In the genomic region with DNA sequence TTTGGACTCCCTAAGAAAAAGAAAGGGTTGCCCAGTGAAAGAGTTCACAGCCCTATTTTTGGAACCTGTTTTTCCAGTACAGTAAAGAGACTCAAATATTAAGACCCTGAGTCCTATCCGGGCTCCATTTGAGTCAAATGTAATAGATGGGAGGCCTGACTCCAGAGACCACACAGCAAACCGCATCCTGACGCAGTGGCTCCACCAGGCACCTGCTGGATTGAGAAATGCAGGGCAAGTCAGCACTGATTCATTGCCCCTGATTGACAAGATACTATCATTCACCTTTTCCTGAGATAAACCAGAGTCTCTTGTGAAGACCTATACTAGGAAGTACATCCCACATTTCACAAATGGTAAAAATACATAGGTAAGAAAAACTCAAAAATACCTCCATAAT, we compare ENCODE assay signal across 31 cellular contexts.
DNase-seq lines count a peak whose midpoint lies in the region; ATAC-seq, FAIRE-seq and TF ChIP-seq lines count a peak whose summit lies in the region.
"Had no signal": no experiment of that assay in that cellular context is flagged by ENCODE, and none has a peak within 500 bp of the region (broad histone marks: within the 10 kb centered on the region; RNA-seq: fewer than 3 reads in every experiment).

No MANE protein-coding gene starts in this region.

- intact Hi-C loops in PC-3 (cut with micrococcal nuclease) = no loop called here
- intact Hi-C loops in naive thymus-derived CD4-positive, alpha-beta T cell (cut with micrococcal nuclease) = no loop called here

- H3K4me1 ChIP-seq in PC-3 (ENCODE audit: insufficient read depth, low read length) = peaks cover 61% of the 10 kb centered on the region
- no peaks in the 10 kb centered on the region for H3K4me1 ChIP-seq in naive thymus-derived CD4-positive, alpha-beta T cell (ENCODE audit: control insufficient read depth in 2 of 2, insufficient read depth in 2 of 2, low read length in 2 of 2)
- H3K4me1 ChIP-seq: psoas muscle, sigmoid colon, tibial nerve had no signal

- H3K27ac ChIP-seq in PC-3 (ENCODE audit: low read length) = peak overlapping the region; percentile 92
- H3K27ac ChIP-seq in epithelial cell of prostate = peak overlapping the region; percentile 81
- no peak overlapping the region for H3K27ac ChIP-seq in naive thymus-derived CD4-positive, alpha-beta T cell (ENCODE audit: low read depth, low read length)
- H3K27ac ChIP-seq: 22Rv1, esophagus squamous epithelium, psoas muscle, sigmoid colon, SK-N-MC, tibial nerve had no signal

- CTCF ChIA-PET in PC-3 (lab: Charles Lee) = no interaction called here
- CTCF ChIA-PET in naive thymus-derived CD4-positive, alpha-beta T cell (lab: Charles Lee) = no interaction called here

- H3K27me3 Mint-ChIP-seq in naive thymus-derived CD4-positive, alpha-beta T cell = no peaks in the 10 kb centered on the region
- H3K27me3 Mint-ChIP-seq: activated CD4-positive, alpha-beta memory T cell treated with anti-CD3 and anti-CD28 coated beads for 36 hours; T-helper 17 cell had no signal

- H3K27me3 ChIP-seq in PC-3 (ENCODE audit: low read length) = no peaks in the 10 kb centered on the region
- no peaks in the 10 kb centered on the region for H3K27me3 ChIP-seq in naive thymus-derived CD4-positive, alpha-beta T cell (ENCODE audit: control insufficient read depth in 2 of 2, insufficient read depth in 2 of 2, low read length in 2 of 2)
- H3K27me3 ChIP-seq: esophagus squamous epithelium, sigmoid colon, tibial nerve had no signal

- no peak overlapping the region for H3K27ac Mint-ChIP-seq in naive thymus-derived CD4-positive, alpha-beta T cell
- H3K27ac Mint-ChIP-seq: activated CD4-positive, alpha-beta memory T cell treated with anti-CD3 and anti-CD28 coated beads for 36 hours; nephron; stimulated activated effector memory CD8-positive, alpha-beta T cell treated with anti-CD3 and anti-CD28 coated beads, Interleukin-12 subunit alpha, Interleukin-12 subunit beta, amount 100 ng/mL, for 72 hours; T-helper 17 cell had no signal

- no peaks in the 10 kb centered on the region for H3K4me1 Mint-ChIP-seq in naive thymus-derived CD4-positive, alpha-beta T cell
- H3K4me1 Mint-ChIP-seq: nephron; stimulated activated effector memory CD8-positive, alpha-beta T cell treated with anti-CD3 and anti-CD28 coated beads, Interleukin-12 subunit alpha, Interleukin-12 subunit beta, amount 100 ng/mL, for 72 hours; T-helper 17 cell had no signal

- H3K9me3 ChIP-seq in PC-3 (ENCODE audit: low read length) = no peaks in the 10 kb centered on the region
- H3K9me3 ChIP-seq in naive thymus-derived CD4-positive, alpha-beta T cell (ENCODE audit: control insufficient read depth in 2 of 3, low read length in 3 of 3) = no peaks in the 10 kb centered on the region
- H3K9me3 ChIP-seq: esophagus squamous epithelium, psoas muscle, sigmoid colon, tibial nerve had no signal

- POLR2A ChIA-PET in PC-3 (lab: Charles Lee; ENCODE audit: unreplicated experiment) = no interaction called here
- POLR2A ChIA-PET in naive thymus-derived CD4-positive, alpha-beta T cell (lab: Charles Lee) = no interaction called here

- H3K9ac ChIP-seq in PC-3 (ENCODE audit: low read length) = peak overlapping the region; percentile 70

- H4K20me1 ChIP-seq in PC-3 (ENCODE audit: low read length) = no peaks in the 10 kb centered on the region

- no peaks in the 10 kb centered on the region for H3K36me3 Mint-ChIP-seq in naive thymus-derived CD4-positive, alpha-beta T cell
- H3K36me3 Mint-ChIP-seq: activated CD4-positive, alpha-beta memory T cell treated with anti-CD3 and anti-CD28 coated beads for 36 hours; stimulated activated effector memory CD8-positive, alpha-beta T cell treated with anti-CD3 and anti-CD28 coated beads, Interleukin-12 subunit alpha, Interleukin-12 subunit beta, amount 100 ng/mL, for 72 hours had no signal

- ATAC-seq in PC-3 = peak; percentile 54
- no peak for ATAC-seq in naive thymus-derived CD4-positive, alpha-beta T cell
- ATAC-seq: activated CD4-positive, CD25-positive, alpha-beta regulatory T cell treated with anti-CD3 and anti-CD28 coated beads, Interleukin-2, amount 50 U/mL, for 24 hours; left cardiac atrium; psoas muscle; stimulated activated effector memory CD8-positive, alpha-beta T cell treated with anti-CD3 and anti-CD28 coated beads, Interleukin-12 subunit alpha, Interleukin-12 subunit beta, amount 100 ng/mL, for 72 hours; T-helper 17 cell had no signal

- H3F3A ChIP-seq in PC-3 (ENCODE audit: low read length, unreplicated experiment) = no peaks in the 10 kb centered on the region

- peak overlapping the region; percentile 64 for H3K4me2 ChIP-seq in PC-3 (ENCODE audit: low read length)

- H3K36me3 ChIP-seq in PC-3 (ENCODE audit: low read depth, low read length) = no peaks in the 10 kb centered on the region
- no peaks in the 10 kb centered on the region for H3K36me3 ChIP-seq in naive thymus-derived CD4-positive, alpha-beta T cell (ENCODE audit: control insufficient read depth in 2 of 3, insufficient read depth in 3 of 3, low read length in 3 of 3)
- H3K36me3 ChIP-seq: esophagus squamous epithelium, sigmoid colon, tibial nerve had no signal

- no peak for TF ChIP-seq CTCF in PC-3 (conservative IDR thresholded peaks at IDR 0.05; ENCODE audit: low read depth, low read length)

- no peaks in the 10 kb centered on the region for H3K79me2 ChIP-seq in PC-3 (ENCODE audit: low read length)

- no peak overlapping the region for H3K4me3 ChIP-seq in PC-3 (ENCODE audit: low read length)
- H3K4me3 ChIP-seq in naive thymus-derived CD4-positive, alpha-beta T cell (ENCODE audit: low read length) = no peak overlapping the region
- H3K4me3 ChIP-seq: esophagus squamous epithelium, psoas muscle, sigmoid colon, SK-N-MC, tibial nerve had no signal

- peak; percentile 24 for DNase-seq in NCI-H748 (lab: John Stamatoyannopoulos, UW; ENCODE audit: unreplicated experiment)
- DNase-seq in NCI-H748 treated with DMSO at 0.1 percent for 48 hours (lab: John Stamatoyannopoulos, UW) = no peak
- DNase-seq in PC-3 = peak; percentile 99
- peak; percentile 89 for DNase-seq in epithelial cell of prostate (ENCODE audit: low read depth, low spot score)
- DNase-seq in urothelium cell line (ENCODE audit: low spot score) = no peak
- no peak for DNase-seq in naive thymus-derived CD4-positive, alpha-beta T cell
- no peak for DNase-seq in stimulated activated CD4-positive, alpha-beta T cell treated with anti-CD3 and anti-CD28 coated beads, Interleukin-4, amount 100 ng/mL, for 24 hours
- DNase-seq in NCI-H82 (lab: John Stamatoyannopoulos, UW) = no peak
- DNase-seq: activated CD4-positive, alpha-beta memory T cell treated with anti-CD3 and anti-CD28 coated beads for 36 hours; activated naive CD4-positive, alpha-beta T cell; cerebellar nuclear complex; dermis blood vessel endothelial cell; esophagus squamous epithelium; left cardiac atrium; NCI-H1105; NCI-H187; NCI-H2171 treated with DMSO at 0.1 percent for 48 hours; NCI-H524; psoas muscle; sigmoid colon; T-helper 17 cell had no signal

- H3K9me2 ChIP-seq in PC-3 (replicated peaks; ENCODE audit: low read length) = no peaks in the 10 kb centered on the region

- BruUV-seq in PC-3 (replicated peaks; lab: Mats Ljungman, UMichigan) = no TSS peak

- no peak overlapping the region for H3K4me3 Mint-ChIP-seq in naive thymus-derived CD4-positive, alpha-beta T cell
- H3K4me3 Mint-ChIP-seq: activated CD4-positive, alpha-beta memory T cell treated with anti-CD3 and anti-CD28 coated beads for 36 hours; nephron; stimulated activated effector memory CD8-positive, alpha-beta T cell treated with anti-CD3 and anti-CD28 coated beads, Interleukin-12 subunit alpha, Interleukin-12 subunit beta, amount 100 ng/mL, for 72 hours; T-helper 17 cell had no signal

- FAIRE-seq in urothelium cell line (lab: Jason Lieb, UNC) = peak; percentile 23
- FAIRE-seq: frontal cortex, HTR-8/SVneo, RCC 7860, TTC549 had no signal

- no peak overlapping the region for H2AFZ ChIP-seq in PC-3 (ENCODE audit: low read length)

- H3K9me3 Mint-ChIP-seq in naive thymus-derived CD4-positive, alpha-beta T cell = peaks cover 0 to 18% (median 1%) of the 10 kb centered on the region in 11 donors
- H3K9me3 Mint-ChIP-seq: nephron had no signal

Comparison
In these comparisons a context has a peak if more than half of its experiments do, and no peak if none do; other contexts are left out.
1. DNase-seq: peak in NCI-H748 (single experiment), PC-3 (single experiment) and epithelial cell of prostate (single experiment); none in NCI-H748 treated with DMSO at 0.1 percent for 48 hours (single experiment), urothelium cell line (single experiment), naive thymus-derived CD4-positive, alpha-beta T cell (0 of 9), stimulated activated CD4-positive, alpha-beta T cell treated with anti-CD3 and anti-CD28 coated beads, Interleukin-4, amount 100 ng/mL, for 24 hours (single experiment) and NCI-H82 (single experiment).